In genomic region chr1:219304227-219305226, GRCh38 we compare ENCODE assay signal across 1 cellular context.
TF ChIP-seq lines count a peak whose summit lies in the region.

No MANE protein-coding gene starts in this region.

TF ChIP-seq in SK-N-SH treated with all-trans-retinoic acid at 6 μM for 48 hours, 23 proteins besides CTCF, POLR2A, EP300 and RAD21 (continued from another document):
- TF ChIP-seq ISL1 (CRISPR knock-in tag; IDR thresholded peaks at IDR 0.05), result peak; percentile 95
- no peak for TF ChIP-seq ZFP30 (CRISPR knock-in tag; IDR thresholded peaks at IDR 0.05)
- 0 out of 2 replicates have a peak, but pooled peaks have one; percentile 8 for TF ChIP-seq ZFP3 (CRISPR knock-in tag; IDR thresholded peaks at IDR 0.05)
